In genomic region chr5:108681079-108681921, GRCh38 we compare ENCODE assay signal across 8 cellular contexts.
DNase-seq lines count a peak whose midpoint lies in the region; ATAC-seq and TF ChIP-seq lines count a peak whose summit lies in the region.

No MANE protein-coding gene starts in this region.

- H3K79me2 ChIP-seq in OCI-LY7 (ENCODE audit: insufficient read depth, low read depth, low read length): no peaks in the 10 kb centered on the region

- ATAC-seq in GM19468 (IDR thresholded peaks at IDR 0.05; ENCODE audit: extremely low read depth, unreplicated experiment) (peak; percentile 79), HG03460 (IDR thresholded peaks at IDR 0.05; ENCODE audit: unreplicated experiment) (peak; percentile 93), left lobe of liver (peak; percentile 98)

- H2AFZ ChIP-seq in OCI-LY7 (ENCODE audit: low read length): no peak overlapping the region

- no peaks in the 10 kb centered on the region for H3K27me3 ChIP-seq in testis

- H3K9me3 Mint-ChIP-seq in chondrocyte (ENCODE audit: low read depth): no peaks in the 10 kb centered on the region

- TF ChIP-seq CTCF in OCI-LY7 (conservative IDR thresholded peaks at IDR 0.05; ENCODE audit: low read length): peak; percentile 77
- TF ChIP-seq CTCF in chondrocyte (IDR thresholded peaks at IDR 0.05): peak; percentile 92
- peak; percentile 54 to 74 (median 74) for TF ChIP-seq CTCF in testis (IDR thresholded peaks at IDR 0.05)

- no peaks in the 10 kb centered on the region for H3K9me2 ChIP-seq in OCI-LY7 (ENCODE audit: insufficient read depth, low read length)

- peak; percentile 32 for DNase-seq in NCI-H2107 treated with DMSO at 0.1 percent for 48 hours (lab: John Stamatoyannopoulos, UW; ENCODE audit: unreplicated experiment)
- DNase-seq in NCI-H2107 (lab: John Stamatoyannopoulos, UW): no peak
- peak; percentile 37 for DNase-seq in OCI-LY7 (ENCODE audit: low spot score)
- DNase-seq in chondrocyte (ENCODE audit: low spot score): no peak
- no peak for DNase-seq in left lobe of liver (ENCODE audit: low spot score)
- peak; percentile 43 for DNase-seq in testis

- intact Hi-C loops in OCI-LY7 (cut with micrococcal nuclease; ENCODE audit: unreplicated experiment): no loop called here
- intact Hi-C loops in testis (cut with DNase I; ENCODE audit: low total_unique reads): no loop called here

- H3K27ac ChIP-seq in OCI-LY7 (ENCODE audit: low read depth, low read length, poor library complexity, severe bottlenecking): no peak overlapping the region
- no peak overlapping the region for H3K27ac ChIP-seq in testis

- H3K36me3 Mint-ChIP-seq in chondrocyte (ENCODE audit: low read depth): no peaks in the 10 kb centered on the region

- H3K36me3 ChIP-seq in OCI-LY7 (ENCODE audit: insufficient read depth, low read length) (no peaks in the 10 kb centered on the region), testis (ENCODE audit: low read depth, missing control alignments) (no peaks in the 10 kb centered on the region)

- H3K27me3 Mint-ChIP-seq in chondrocyte (ENCODE audit: low read depth): no peaks in the 10 kb centered on the region

- H3K4me3 ChIP-seq in OCI-LY7 (ENCODE audit: low read depth, low read length, poor library complexity, severe bottlenecking) (no peak overlapping the region), testis (no peak overlapping the region)

- H3K9me3 ChIP-seq in OCI-LY7 (ENCODE audit: low read length) (no peaks in the 10 kb centered on the region), testis (no peaks in the 10 kb centered on the region)

- no peak for TF ChIP-seq POLR2A in testis (IDR thresholded peaks at IDR 0.05)

- POLR2A ChIA-PET in OCI-LY7 (lab: Charles Lee): no interaction called here

- peak overlapping the region; percentile 86 for H3K27ac Mint-ChIP-seq in chondrocyte (ENCODE audit: unreplicated experiment)

- H4K20me1 ChIP-seq in OCI-LY7 (ENCODE audit: insufficient read depth, low read length): no peaks in the 10 kb centered on the region

- H3K4me3 Mint-ChIP-seq in chondrocyte (ENCODE audit: unreplicated experiment): no peak overlapping the region

- peaks cover 11% of the 10 kb centered on the region for H3K4me1 Mint-ChIP-seq in chondrocyte (ENCODE audit: low read depth)

- WGBS in testis, 2 donors: 24 to 26% methylated on average over 4 to 5 of the region's 5 CpGs

- CTCF ChIA-PET in OCI-LY7 (lab: Charles Lee; ENCODE audit: unreplicated experiment): no interaction called here

- no peak overlapping the region for H3K4me2 ChIP-seq in OCI-LY7 (ENCODE audit: low read length)

- H3K4me1 ChIP-seq in OCI-LY7 (ENCODE audit: insufficient read depth, low read length, poor library complexity, severe bottlenecking) (no peaks in the 10 kb centered on the region), testis (no peaks in the 10 kb centered on the region)

- no TSS peak for BruUV-seq in OCI-LY7 (replicated peaks; lab: Mats Ljungman, UMichigan)

Comparison
In these comparisons a context has a peak if more than half of its experiments do, and no peak if none do; other contexts are left out.
1. DNase-seq: peak in NCI-H2107 treated with DMSO at 0.1 percent for 48 hours (single experiment), OCI-LY7 (single experiment) and testis (single experiment); none in NCI-H2107 (single experiment), chondrocyte (single experiment) and left lobe of liver (single experiment).
2. Peak in every context shown above with its lines, with median percentiles within 50 percentile points of each other: ATAC-seq and CTCF ChIP-seq.